In genomic region chr19:16661480-16662034, GRCh38 we compare ENCODE assay signal across 8 cellular contexts. TPM values are rescaled to one million over a fixed set of nuclear protein-coding genes. Genes with fewer than 3 reads are reported as not detected.
DNase-seq lines count a peak whose midpoint lies in the region; TF ChIP-seq lines count a peak whose summit lies in the region.

No MANE protein-coding gene starts in this region.

- 0 out of 2 replicates have a peak, but pooled peaks cover 3% of the 10 kb centered on the region for H4K20me1 ChIP-seq in GM23248 (ENCODE audit: insufficient read depth)

- peak overlapping the region; percentile 88 for H2AFZ ChIP-seq in GM23248

- 2 to 6% methylated on average over 11 to 30 of the region's 31 CpGs for WGBS in GM23248 (ENCODE audit: low coverage in 1 of 2, low lambda C conversion rate in 2 of 2, missing lambda C conversion rate in 2 of 2), 2 experiments

- in situ Hi-C loops in GM23248 (cut with MboI): no loop called here

- H3K9me2 ChIP-seq in GM23248 (ENCODE audit: insufficient read depth): no peaks in the 10 kb centered on the region

- H3K27me3 Mint-ChIP-seq in nephron progenitor cell (ENCODE audit: low read depth, poor library complexity): peaks cover 39% of the 10 kb centered on the region

- peak overlapping the region; percentile 83; the same call in 1 of the 2 replicates for H3K27ac ChIP-seq in 22Rv1
- no peak overlapping the region for H3K27ac ChIP-seq in GM23248

- DNase-seq in GM23248: peak; percentile 19
- no peak for DNase-seq in fibroblast of mammary gland (ENCODE audit: low read depth)
- peak; percentile 41 for DNase-seq in nephron progenitor cell
- no peak for DNase-seq in NCI-H526 treated with DMSO at 0.1 percent for 48 hours (lab: John Stamatoyannopoulos, UW)
- no peak for DNase-seq in GM03348 (ENCODE audit: low spot score)
- DNase-seq in DMS79 treated with DMSO at 0.1 percent for 48 hours (lab: John Stamatoyannopoulos, UW): no peak

- H3K4me3 ChIP-seq in GM23248 (peak overlapping the region; percentile 92), WI38 (ENCODE audit: low read depth, low read length) (peak overlapping the region; percentile 73), fibroblast of mammary gland (ENCODE audit: control insufficient read depth, low read depth, low read length) (peak overlapping the region; percentile 32)

- no peak overlapping the region for H3K27ac Mint-ChIP-seq in nephron progenitor cell

- H3K36me3 ChIP-seq in GM23248 (ENCODE audit: low read depth): no peaks in the 10 kb centered on the region

- no peaks in the 10 kb centered on the region for H3F3A ChIP-seq in GM23248 (ENCODE audit: insufficient read depth)

- no peaks in the 10 kb centered on the region for H3K27me3 ChIP-seq in GM23248 (replicated peaks; ENCODE audit: insufficient read depth)

- H3K4me2 ChIP-seq in GM23248 (ENCODE audit: unreplicated experiment): peak overlapping the region; percentile 90

- peak overlapping the region; percentile 53 for H3K9ac ChIP-seq in GM23248

- H3K4me1 Mint-ChIP-seq in nephron progenitor cell: peaks cover 37% of the 10 kb centered on the region

- no peak for TF ChIP-seq CTCF in 22Rv1 (IDR thresholded peaks at IDR 0.05)
- no peak for TF ChIP-seq CTCF in WI38 (IDR thresholded peaks at IDR 0.05; ENCODE audit: low read depth, low read length)
- TF ChIP-seq CTCF in fibroblast of mammary gland (conservative IDR thresholded peaks at IDR 0.05; ENCODE audit: control insufficient read depth, insufficient read depth, low read depth, low read length): no peak
- no peak for TF ChIP-seq CTCF in nephron progenitor cell (IDR thresholded peaks at IDR 0.05)

- H3K79me2 ChIP-seq in GM23248 (ENCODE audit: insufficient read depth): peaks cover 31% of the 10 kb centered on the region

- peaks cover 7% of the 10 kb centered on the region; the same call in 1 of the 2 replicates for H3K4me1 ChIP-seq in GM23248 (ENCODE audit: insufficient read depth)

- peak overlapping the region; percentile 78 for H3K4me3 Mint-ChIP-seq in nephron progenitor cell

- no peaks in the 10 kb centered on the region for H3K9me3 ChIP-seq in GM23248 (ENCODE audit: low read depth)

- no peaks in the 10 kb centered on the region for H3K9me3 Mint-ChIP-seq in nephron progenitor cell

- peaks cover 16% of the 10 kb centered on the region for H3K36me3 Mint-ChIP-seq in nephron progenitor cell (ENCODE audit: low read depth)

RNA-seq across cellular contexts. Expression of gene TMEM38A, which starts 0.6 kb away (rescaled TPM):
- total RNA-seq in GM23248 (2014; rRNA removed; shearing (Covaris generic)): 1.3 TPM in 1 of 2 replicates, not detected in the other
- polyA plus RNA-seq in GM23248 (2016; fragmentation: Nextera tagmentation; extraction: Ambion mirVana): 1.1 and 1.6 TPM in 2 replicates

RNA-seq across cellular contexts. Expression of gene SMIM7, which starts 1.6 kb away (rescaled TPM):
- 65.8 and 79.0 TPM in 2 replicates for total RNA-seq in GM23248 (2014; rRNA removed; shearing (Covaris generic))
- 89.9 and 92.9 TPM in 2 replicates for polyA plus RNA-seq in GM23248 (2016; fragmentation: Nextera tagmentation; extraction: Ambion mirVana)

RNA-seq across cellular contexts. Expression of gene MED26, which starts 33.6 kb away (rescaled TPM):
- 6.2 and 6.7 TPM in 2 replicates for total RNA-seq in GM23248 (2014; rRNA removed; shearing (Covaris generic))
- polyA plus RNA-seq in GM23248 (2016; fragmentation: Nextera tagmentation; extraction: Ambion mirVana): 3.3 and 4.4 TPM in 2 replicates

RNA-seq across cellular contexts. Expression of gene NWD1, which starts 58.1 kb away (rescaled TPM):
- total RNA-seq in GM23248 (2014; rRNA removed; shearing (Covaris generic)): not detected in 2 replicates
- not detected in 2 replicates for polyA plus RNA-seq in GM23248 (2016; fragmentation: Nextera tagmentation; extraction: Ambion mirVana)

Comparison
In these comparisons a context has a peak if more than half of its experiments do, and no peak if none do; other contexts are left out.
1. DNase-seq: peak in GM23248 (single experiment) and nephron progenitor cell (single experiment); none in fibroblast of mammary gland (single experiment), NCI-H526 treated with DMSO at 0.1 percent for 48 hours (single experiment), GM03348 (single experiment) and DMS79 treated with DMSO at 0.1 percent for 48 hours (single experiment).
2. H3K4me3 ChIP-seq: peak in every context shown above with its lines; median percentile 92 in GM23248; 73 in WI38; 32 in fibroblast of mammary gland.